1 cellular context compared by ENCODE assay signal in genomic region chr2:20223345-20224190, GRCh38.
TF ChIP-seq lines count a peak whose summit lies in the region.

No MANE protein-coding gene starts in this region.

TF ChIP-seq in GM12878, 131 proteins besides CTCF, POLR2A, EP300 and RAD21 (continued from another document):
- TF ChIP-seq FOS (IDR thresholded peaks at IDR 0.05; ENCODE audit: borderline replicate concordance, extremely low read depth, insufficient read length) (no peak), STAT1 (conservative IDR thresholded peaks at IDR 0.05) (no peak), TBL1XR1 (IDR thresholded peaks at IDR 0.05; ENCODE audit: low read depth, low read length) (no peak), RAD51 (IDR thresholded peaks at IDR 0.05) (no peak), EGR1 (IDR thresholded peaks at IDR 0.05; ENCODE audit: borderline replicate concordance in 1 of 2, low read depth in 2 of 2, low read length in 2 of 2) (peak in 1 of 2 experiments; percentile 18; a peak in 1 of 3 replicates), POU2F2 (IDR thresholded peaks at IDR 0.05; ENCODE audit: borderline replicate concordance, low read depth, low read length) (no peak), NBN (IDR thresholded peaks at IDR 0.05) (no peak), ZNF274 (IDR thresholded peaks at IDR 0.05; ENCODE audit: insufficient read depth, insufficient read length) (no peak), IKZF1 (conservative IDR thresholded peaks at IDR 0.05) (peak; percentile 61), NR2F1 (conservative IDR thresholded peaks at IDR 0.05) (peak; percentile 14; the same call in 1 of the 2 replicates), ZBED1 (IDR thresholded peaks at IDR 0.05; ENCODE audit: borderline replicate concordance) (no peak)
- TF ChIP-seq, protein P1, sequence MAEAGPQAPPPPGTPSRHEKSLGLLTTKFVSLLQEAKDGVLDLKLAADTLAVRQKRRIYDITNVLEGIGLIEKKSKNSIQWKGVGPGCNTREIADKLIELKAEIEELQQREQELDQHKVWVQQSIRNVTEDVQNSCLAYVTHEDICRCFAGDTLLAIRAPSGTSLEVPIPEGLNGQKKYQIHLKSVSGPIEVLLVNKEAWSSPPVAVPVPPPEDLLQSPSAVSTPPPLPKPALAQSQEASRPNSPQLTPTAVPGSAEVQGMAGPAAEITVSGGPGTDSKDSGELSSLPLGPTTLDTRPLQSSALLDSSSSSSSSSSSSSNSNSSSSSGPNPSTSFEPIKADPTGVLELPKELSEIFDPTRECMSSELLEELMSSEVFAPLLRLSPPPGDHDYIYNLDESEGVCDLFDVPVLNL (IDR thresholded peaks at IDR 0.05; ENCODE audit: low read depth, low read length): no peak
- TF ChIP-seq, protein P2, sequence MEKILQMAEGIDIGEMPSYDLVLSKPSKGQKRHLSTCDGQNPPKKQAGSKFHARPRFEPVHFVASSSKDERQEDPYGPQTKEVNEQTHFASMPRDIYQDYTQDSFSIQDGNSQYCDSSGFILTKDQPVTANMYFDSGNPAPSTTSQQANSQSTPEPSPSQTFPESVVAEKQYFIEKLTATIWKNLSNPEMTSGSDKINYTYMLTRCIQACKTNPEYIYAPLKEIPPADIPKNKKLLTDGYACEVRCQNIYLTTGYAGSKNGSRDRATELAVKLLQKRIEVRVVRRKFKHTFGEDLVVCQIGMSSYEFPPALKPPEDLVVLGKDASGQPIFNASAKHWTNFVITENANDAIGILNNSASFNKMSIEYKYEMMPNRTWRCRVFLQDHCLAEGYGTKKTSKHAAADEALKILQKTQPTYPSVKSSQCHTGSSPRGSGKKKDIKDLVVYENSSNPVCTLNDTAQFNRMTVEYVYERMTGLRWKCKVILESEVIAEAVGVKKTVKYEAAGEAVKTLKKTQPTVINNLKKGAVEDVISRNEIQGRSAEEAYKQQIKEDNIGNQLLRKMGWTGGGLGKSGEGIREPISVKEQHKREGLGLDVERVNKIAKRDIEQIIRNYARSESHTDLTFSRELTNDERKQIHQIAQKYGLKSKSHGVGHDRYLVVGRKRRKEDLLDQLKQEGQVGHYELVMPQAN (conservative IDR thresholded peaks at IDR 0.05): peak; percentile 22; the same call in 1 of the 2 replicates
